In the genomic region with DNA sequence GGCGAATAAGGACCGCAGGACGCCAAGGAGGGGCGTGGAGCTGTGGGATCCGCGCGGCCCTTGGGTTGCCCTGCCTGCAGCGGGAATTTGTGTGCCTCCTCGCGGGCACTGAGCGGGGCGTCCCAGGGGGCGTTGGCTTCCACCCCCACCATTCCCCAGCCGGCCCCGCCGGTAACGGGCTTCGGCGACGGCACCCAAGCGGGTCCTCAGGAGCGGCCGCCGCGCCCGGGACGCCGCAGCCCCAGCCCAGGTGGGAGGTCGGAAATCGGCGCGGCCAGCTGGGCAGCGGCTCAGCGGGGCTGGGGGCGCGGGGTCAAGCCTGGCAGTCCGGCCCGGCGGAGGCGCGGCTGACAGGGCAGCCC, we compare ENCODE assay signal across 8 cellular contexts. TPM values are rescaled to one million over a fixed set of nuclear protein-coding genes. Genes with fewer than 3 reads are reported as not detected.
A peak's percentile ranks its signal among the peaks of the same experiment; 100 is the strongest.
DNase-seq lines count a peak whose midpoint lies in the region; ATAC-seq, FAIRE-seq and TF ChIP-seq lines count a peak whose summit lies in the region.

No MANE protein-coding gene starts in this region.

- TF ChIP-seq CTCF in MM.1S (IDR thresholded peaks at IDR 0.05; ENCODE audit: low read length) (no peak), pancreas (IDR thresholded peaks at IDR 0.05) (no peak)

- no peaks in the 10 kb centered on the region for H3K9me3 ChIP-seq in MM.1S (replicated peaks; ENCODE audit: insufficient read depth, low read length)
- no peaks in the 10 kb centered on the region for H3K9me3 ChIP-seq in pancreas

- DNase-seq in AG08395 (ENCODE audit: low spot score) (peak; percentile 33), MM.1S (no peak), activated gamma-delta T cell treated with Interleukin-2 at 50 U/mL for 16 hours (peak; percentile 21), Right ventricle myocardium superior (peak; percentile 69), pancreas (peak in 5 of 6 donors; percentile 28 to 81 (median 46)), occipital lobe (lab: John Stamatoyannopoulos, UW) (no peak), DMS114 treated with DMSO at 0.1 percent for 48 hours (lab: John Stamatoyannopoulos, UW; ENCODE audit: unreplicated experiment) (no peak)

- no peaks in the 10 kb centered on the region for H3K79me2 ChIP-seq in MM.1S (ENCODE audit: low read length)

- peaks cover 22% of the 10 kb centered on the region for H3K4me1 ChIP-seq in MM.1S (ENCODE audit: low read length)
- peaks cover 0 to 13% (median 0%) of the 10 kb centered on the region in 3 donors for H3K4me1 ChIP-seq in pancreas

- peak overlapping the region; percentile 20; the same call in 1 of the 2 replicates for H3K9ac ChIP-seq in MM.1S (ENCODE audit: low read length)

- no peaks in the 10 kb centered on the region for H4K20me1 ChIP-seq in MM.1S (ENCODE audit: insufficient read depth, low read length)

- ATAC-seq in GM19397 (IDR thresholded peaks at IDR 0.05; ENCODE audit: unreplicated experiment) (peak; percentile 39), Right ventricle myocardium superior (ENCODE audit: poor library complexity) (peak; percentile 59), pancreas (peak; percentile 21 to 55 (median 37))

- H3K27me3 ChIP-seq in MM.1S (replicated peaks; ENCODE audit: insufficient read depth, low read length) (peaks cover 6% of the 10 kb centered on the region), pancreas (no peaks in the 10 kb centered on the region)

- H3K4me3 ChIP-seq in MM.1S (ENCODE audit: low read length) (peak overlapping the region; percentile 63), pancreas (peak overlapping the region; percentile 60 to 95 (median 80))

- no peak for FAIRE-seq in pancreas (lab: Jason Lieb, UNC)

- H2AFZ ChIP-seq in MM.1S (ENCODE audit: low read length), result peak overlapping the region; percentile 75

- no peaks in the 10 kb centered on the region for H3K9me2 ChIP-seq in MM.1S (replicated peaks; ENCODE audit: insufficient read depth, low read length)

- peak overlapping the region; percentile 94 for H3K4me2 ChIP-seq in MM.1S (ENCODE audit: low read depth, low read length)

- H3F3A ChIP-seq in MM.1S (ENCODE audit: insufficient read depth, low read length), result no peaks in the 10 kb centered on the region

- WGBS in pancreas, 2 donors, result 0% methylated on average over 34 to 41 of the region's 41 CpGs

- H3K36me3 ChIP-seq in MM.1S (replicated peaks; ENCODE audit: insufficient read depth, low read length) (no peaks in the 10 kb centered on the region), pancreas (no peaks in the 10 kb centered on the region)

- H3K27ac ChIP-seq in MM.1S (ENCODE audit: low read length), result no peak overlapping the region
- H3K27ac ChIP-seq in pancreas, result no peak overlapping the region

- intact Hi-C loops in Right ventricle myocardium superior (cut with DNase I), result no loop called here
- intact Hi-C loops in pancreas (cut with DNase I), result no loop called here

RNA-seq across cellular contexts. Expression of gene CLTCL1, which starts 0.3 kb away (rescaled TPM):
- total RNA-seq in Right ventricle myocardium superior, result 9.6 TPM
- total RNA-seq in pancreas, result 1 to 10 TPM; 1.7 to 2.7 (median 2.1) TPM
- 1 to 10 TPM; 4.2 to 6.4 TPM for polyA plus RNA-seq in pancreas
- total RNA-seq in occipital lobe, result 11.1 TPM

Comparison
In these comparisons a context has a peak if more than half of its experiments do, and no peak if none do; other contexts are left out.
1. DNase-seq: peak in AG08395 (single experiment), activated gamma-delta T cell treated with Interleukin-2 at 50 U/mL for 16 hours (single experiment), Right ventricle myocardium superior (single experiment) and pancreas (5 of 6); none in MM.1S (single experiment), occipital lobe (single experiment) and DMS114 treated with DMSO at 0.1 percent for 48 hours (single experiment).
2. Peak in every context shown above with its lines, with median percentiles within 50 percentile points of each other: ATAC-seq.